8 cellular contexts compared by ENCODE assay signal in genomic region chr10:71812016-71812912, GRCh38. TPM values are rescaled to one million over a fixed set of nuclear protein-coding genes. Genes with fewer than 3 reads are reported as not detected.
DNase-seq lines count a peak whose midpoint lies in the region; ATAC-seq, FAIRE-seq and TF ChIP-seq lines count a peak whose summit lies in the region.

No MANE protein-coding gene starts in this region.

- no peaks in the 10 kb centered on the region for H4K20me1 ChIP-seq in HepG2 (ENCODE audit: insufficient read depth, low read length)

- in situ Hi-C loops in HepG2 (cut with HindIII; ENCODE audit: extremely low pct_ligation_motif_present, low pct_unique_long_range_greater_than_20kb): no loop called here

- no peak overlapping the region for H3K9ac ChIP-seq in HepG2 (ENCODE audit: insufficient read depth, low read depth, low read length)

- no TSS peak for BruUV-seq in HepG2 (replicated peaks; lab: Mats Ljungman, UMichigan)

- FAIRE-seq in HepG2 (lab: Jason Lieb, UNC): no peak

- H3K4me2 ChIP-seq in HepG2 (ENCODE audit: low read depth, low read length): no peak overlapping the region

- TF ChIP-seq CTCF in NB4 (IDR thresholded peaks at IDR 0.05; ENCODE audit: low read depth, low read length) (peak; percentile 84), HepG2 (CRISPR knock-in tag; IDR thresholded peaks at IDR 0.05) (peak; percentile 95)

- H3K27ac ChIP-seq in caudate nucleus (ENCODE audit: low read depth, low read length) (no peak overlapping the region), HepG2 (ENCODE audit: extremely low read length, insufficient read depth, low read length) (no peak overlapping the region)

- TF ChIP-seq RAD21 in HepG2 (CRISPR knock-in tag; IDR thresholded peaks at IDR 0.05): peak; percentile 80

- 10% methylated on average over 6 of the region's 22 CpGs for WGBS in HepG2 (ENCODE audit: low lambda C conversion rate)

- intact Hi-C loops in HepG2 (cut with micrococcal nuclease; ENCODE audit: unreplicated experiment): loop anchor here (1.0 to 5.0 kb wide), 2 partner anchors 40 to 116 kb away; partner anchors contain the start of gene VSIR

- ATAC-seq in GM19351 (IDR thresholded peaks at IDR 0.05; ENCODE audit: unreplicated experiment): peak; percentile 80
- ATAC-seq in HepG2: peak; percentile 88
- no peak for ATAC-seq in GM19395 (IDR thresholded peaks at IDR 0.05; ENCODE audit: unreplicated experiment)

- TF ChIP-seq EP300 in HepG2 (IDR thresholded peaks at IDR 0.05; ENCODE audit: low read depth in 2 of 2, low read length in 2 of 2) (no peak), HepG2 (CRISPR knock-in tag; IDR thresholded peaks at IDR 0.05; ENCODE audit: borderline replicate concordance) (no peak)

- POLR2A ChIA-PET in HepG2 (lab: Yijun Ruan, JAX): interaction anchor here (1.0 to 1.4 kb wide), 2 partner anchors 39 kb away, joined by 3 to 4 read pairs; partner anchors contain the start of gene PSAP

- H3K4me3 ChIP-seq in NB4 (ENCODE audit: low read depth, low read length): no peak overlapping the region
- no peak overlapping the region for H3K4me3 ChIP-seq in HepG2 (replicated peaks in 1 of 3; ENCODE audit: insufficient read depth in 1 of 3, low read depth in 2 of 3, low read length in 3 of 3)

- no peaks in the 10 kb centered on the region for H3K79me2 ChIP-seq in HepG2 (ENCODE audit: insufficient read depth, low read length)

- H3K27me3 ChIP-seq in HepG2 (ENCODE audit: control insufficient read depth in 1 of 2, insufficient read depth in 2 of 2, low read length in 2 of 2): no peaks in the 10 kb centered on the region

- H2AFZ ChIP-seq in HepG2 (ENCODE audit: low read length): no peak overlapping the region

- H3K4me1 ChIP-seq in HepG2 (ENCODE audit: insufficient read depth, low read length): no peaks in the 10 kb centered on the region

- H3K9me3 ChIP-seq in HepG2 (ENCODE audit: low read length): no peaks in the 10 kb centered on the region

- CTCF ChIA-PET in HepG2 (lab: Yijun Ruan, JAX; ENCODE audit: low intra/inter-chr PET ratio, low total read pairs): interaction anchor here (1.2 to 1.3 kb wide), 3 partner anchors 84 to 115 kb away, joined by 3 to 4 read pairs (median 3); no protein-coding TSS in a partner anchor

- peaks cover 10 to 20% of the 10 kb centered on the region in 2 experiments; a peak in 4 of 5 replicates for H3K36me3 ChIP-seq in HepG2 (replicated peaks in 1 of 2; ENCODE audit: control insufficient read depth in 1 of 2, insufficient read depth in 2 of 2, low read length in 2 of 2)

- TF ChIP-seq POLR2A in NB4 (IDR thresholded peaks at IDR 0.05; ENCODE audit: extremely low read depth, insufficient read length) (no peak), HepG2 (IDR thresholded peaks at IDR 0.05; ENCODE audit: insufficient read depth in 1 of 2, low read depth in 2 of 2, low read length in 2 of 2) (peak in 1 of 2 experiments; percentile 12; a peak in 1 of 4 replicates)

- DNase-seq in C1 segment of cervical spinal cord (lab: John Stamatoyannopoulos, UW): peak in 10 of 14 donors; percentile 24 to 82 (median 58)
- peak; percentile 79 for DNase-seq in NB4 (ENCODE audit: low read depth)
- peak; percentile 83 for DNase-seq in activated CD4-positive, CD25-positive, alpha-beta regulatory T cell treated with anti-CD3 and anti-CD28 coated beads, Interleukin-2, amount 50 U/mL, for 72 hours
- DNase-seq in caudate nucleus (lab: John Stamatoyannopoulos, UW): peak in 51 of 61 donors; percentile 22 to 82 (median 57)
- DNase-seq in HepG2 (ENCODE audit: low spot score): peak; percentile 27
- DNase-seq in stimulated activated CD4-positive, alpha-beta T cell treated with anti-CD3 and anti-CD28 coated beads, TNF-alpha, amount 100 ng/mL, for 48 hours (ENCODE audit: low read depth in 3 of 3): peak; percentile 55 to 73 (median 57)

TF ChIP-seq in HepG2, 621 proteins besides CTCF, POLR2A, EP300 and RAD21 (continues in another document):
- 0 out of 2 replicates have a peak, but pooled peaks have one; percentile 20 for TF ChIP-seq ZNF720 (CRISPR knock-in tag; IDR thresholded peaks at IDR 0.05)
- peak; percentile 87 for TF ChIP-seq STAG1 (CRISPR knock-in tag; IDR thresholded peaks at IDR 0.05)
- TF ChIP-seq MBD4 (IDR thresholded peaks at IDR 0.05; ENCODE audit: borderline replicate concordance, low read length): no peak
- 0 out of 2 replicates have a peak, but pooled peaks have one; percentile 45 for TF ChIP-seq ZNF691 (CRISPR knock-in tag; IDR thresholded peaks at IDR 0.05; ENCODE audit: borderline replicate concordance, low read depth)
- no peak for TF ChIP-seq ZNF772 (CRISPR knock-in tag; IDR thresholded peaks at IDR 0.05)
- TF ChIP-seq RARG (CRISPR knock-in tag; IDR thresholded peaks at IDR 0.05; ENCODE audit: low read depth): no peak
- no peak for TF ChIP-seq USF2 (IDR thresholded peaks at IDR 0.05; ENCODE audit: low read depth, low read length)
- peak; percentile 44; the same call in 1 of the 2 replicates for TF ChIP-seq USF2 (CRISPR knock-in tag; IDR thresholded peaks at IDR 0.05; ENCODE audit: borderline replicate concordance)

RNA-seq across cellular contexts. Expression of gene PSAP, which starts 38.8 kb away (rescaled TPM):
- 148 and 323 TPM in 2 replicates for total RNA-seq in HepG2 (2016; rRNA removed; fragmentation: Illumina TruSeq; extraction: Trizol)
- 16.4 and 17.5 TPM in 2 replicates for total RNA-seq in HepG2 (2016; cell fraction: cytosol; rRNA removed; fragmentation: Illumina TruSeq; extraction: Trizol; ENCODE audit: low read depth)
- total RNA-seq in HepG2 (2016; cell fraction: insoluble cytoplasmic fraction; rRNA removed; fragmentation: Illumina TruSeq; extraction: Trizol): 130 and 339 TPM in 2 replicates
- total RNA-seq in HepG2 (2016; cell fraction: membrane; rRNA removed; fragmentation: Illumina TruSeq; extraction: Trizol): 41.6 and 42.4 TPM in 2 replicates
- 278 and 332 TPM in 2 replicates for total RNA-seq in HepG2 (2016; cell fraction: nucleus; rRNA removed; fragmentation: Illumina TruSeq; extraction: Trizol)
- polyA plus RNA-seq in HepG2 (2011; rRNA removed): 643 and 779 TPM in 2 replicates
- polyA plus RNA-seq in HepG2 (2011; cell fraction: cytosol; rRNA removed): 776 and 886 TPM in 2 replicates
- 356 and 433 TPM in 2 replicates for polyA plus RNA-seq in HepG2 (2011; cell fraction: nucleus; rRNA removed)
- 412 and 503 TPM in 2 replicates for polyA plus RNA-seq in HepG2 (2012)
- 14.6 and 15.4 TPM in 2 replicates for polyA plus RNA-seq in HepG2 (2016; cell fraction: cytosol; fragmentation: Illumina TruSeq; extraction: Trizol; ENCODE audit: low read depth)
- polyA plus RNA-seq in HepG2 (2016; cell fraction: insoluble cytoplasmic fraction; fragmentation: Illumina TruSeq; extraction: Trizol; ENCODE audit: low read depth): 111 and 126 TPM in 2 replicates
- polyA plus RNA-seq in HepG2 (2016; cell fraction: membrane; fragmentation: Illumina TruSeq; extraction: Trizol; ENCODE audit: low read depth): 26.4 and 27.8 TPM in 2 replicates
- polyA plus RNA-seq in HepG2 (2016; cell fraction: nucleus; fragmentation: Illumina TruSeq; extraction: Trizol; ENCODE audit: insufficient read depth, low read depth): 383 and 387 TPM in 2 replicates
- 387 and 527 TPM in 2 replicates for polyA minus RNA-seq in HepG2 (2011; rRNA and poly(A)+ RNA removed; ENCODE audit: low replicate concordance)
- 256 and 356 TPM in 2 replicates for polyA minus RNA-seq in HepG2 (2011; cell fraction: cytosol; rRNA and poly(A)+ RNA removed)
- 143 and 184 TPM in 2 replicates for polyA minus RNA-seq in HepG2 (2011; cell fraction: nucleus; rRNA and poly(A)+ RNA removed)

RNA-seq across cellular contexts. Expression of gene VSIR, which starts 38.9 kb away (rescaled TPM):
- total RNA-seq in HepG2 (2016; rRNA removed; fragmentation: Illumina TruSeq; extraction: Trizol): 0.36 and 0.44 TPM in 2 replicates
- total RNA-seq in HepG2 (2016; cell fraction: cytosol; rRNA removed; fragmentation: Illumina TruSeq; extraction: Trizol; ENCODE audit: low read depth): 0.26 TPM in 1 of 2 replicates, not detected in the other
- total RNA-seq in HepG2 (2016; cell fraction: insoluble cytoplasmic fraction; rRNA removed; fragmentation: Illumina TruSeq; extraction: Trizol): 0.41 TPM in 1 of 2 replicates, not detected in the other
- total RNA-seq in HepG2 (2016; cell fraction: membrane; rRNA removed; fragmentation: Illumina TruSeq; extraction: Trizol): 0.14 TPM in 1 of 2 replicates, not detected in the other
- 0.16 and 0.19 TPM in 2 replicates for total RNA-seq in HepG2 (2016; cell fraction: nucleus; rRNA removed; fragmentation: Illumina TruSeq; extraction: Trizol)
- polyA plus RNA-seq in HepG2 (2011; rRNA removed): 3.2 and 3.8 TPM in 2 replicates
- 2.2 and 3.9 TPM in 2 replicates for polyA plus RNA-seq in HepG2 (2011; cell fraction: cytosol; rRNA removed)
- 2.1 and 3.3 TPM in 2 replicates for polyA plus RNA-seq in HepG2 (2011; cell fraction: nucleus; rRNA removed)
- 0.35 and 0.81 TPM in 2 replicates for polyA plus RNA-seq in HepG2 (2012)
- 0.18 and 0.35 TPM in 2 replicates for polyA plus RNA-seq in HepG2 (2016; cell fraction: cytosol; fragmentation: Illumina TruSeq; extraction: Trizol; ENCODE audit: low read depth)
- 0.23 TPM in 1 of 2 replicates, not detected in the other for polyA plus RNA-seq in HepG2 (2016; cell fraction: insoluble cytoplasmic fraction; fragmentation: Illumina TruSeq; extraction: Trizol; ENCODE audit: low read depth)
- polyA plus RNA-seq in HepG2 (2016; cell fraction: membrane; fragmentation: Illumina TruSeq; extraction: Trizol; ENCODE audit: low read depth): 0.14 and 0.38 TPM in 2 replicates
- polyA plus RNA-seq in HepG2 (2016; cell fraction: nucleus; fragmentation: Illumina TruSeq; extraction: Trizol; ENCODE audit: insufficient read depth, low read depth): 0.32 and 1.1 TPM in 2 replicates
- polyA minus RNA-seq in HepG2 (2011; rRNA and poly(A)+ RNA removed; ENCODE audit: low replicate concordance): 4.6 and 6.5 TPM in 2 replicates
- 3.0 and 4.5 TPM in 2 replicates for polyA minus RNA-seq in HepG2 (2011; cell fraction: cytosol; rRNA and poly(A)+ RNA removed)
- polyA minus RNA-seq in HepG2 (2011; cell fraction: nucleus; rRNA and poly(A)+ RNA removed): 1.9 and 2.3 TPM in 2 replicates

Comparison
In these comparisons a context has a peak if more than half of its experiments do, and no peak if none do; other contexts are left out.
1. DNase-seq: peak in every context shown above with its lines; median percentile 83 in activated CD4-positive, CD25-positive, alpha-beta regulatory T cell treated with anti-CD3 and anti-CD28 coated beads, Interleukin-2, amount 50 U/mL, for 72 hours; 79 in NB4; 58 in C1 segment of cervical spinal cord; 57 in caudate nucleus; 57 in stimulated activated CD4-positive, alpha-beta T cell treated with anti-CD3 and anti-CD28 coated beads, TNF-alpha, amount 100 ng/mL, for 48 hours; 27 in HepG2.